In genomic region chr16:19430345-19430744, GRCh38 we compare ENCODE assay signal across 21 cellular contexts. TPM values are rescaled to one million over a fixed set of nuclear protein-coding genes. Genes with fewer than 3 reads are reported as not detected.
A peak's percentile ranks its signal among the peaks of the same experiment; 100 is the strongest.
DNase-seq lines count a peak whose midpoint lies in the region; ATAC-seq and TF ChIP-seq lines count a peak whose summit lies in the region.
"Had no signal": no experiment of that assay in that cellular context is flagged by ENCODE, and none has a peak within 500 bp of the region (broad histone marks: within the 10 kb centered on the region; RNA-seq: fewer than 3 reads in every experiment).

No MANE protein-coding gene starts in this region.

- H3K9me3 ChIP-seq in colonic mucosa (no peaks in the 10 kb centered on the region), muscle layer of duodenum (ENCODE audit: control insufficient read depth in 1 of 2, low read length in 2 of 2) (no peaks in the 10 kb centered on the region), upper lobe of left lung (no peaks in the 10 kb centered on the region)

- peak overlapping the region; percentile 58 for H3K4me3 Mint-ChIP-seq in Calu3 (ENCODE audit: low read depth, unreplicated experiment)
- H3K4me3 Mint-ChIP-seq: CD4-positive, alpha-beta T cell had no signal

- BruUV-seq in Calu3 (replicated peaks; lab: Mats Ljungman, UMichigan), result no TSS peak

- no peaks in the 10 kb centered on the region for H3K36me3 ChIP-seq in colonic mucosa
- no peaks in the 10 kb centered on the region for H3K36me3 ChIP-seq in muscle layer of duodenum (ENCODE audit: control insufficient read depth in 1 of 2, insufficient read depth in 2 of 2, low read length in 2 of 2)
- H3K36me3 ChIP-seq in upper lobe of left lung, result no peaks in the 10 kb centered on the region

- H3K27ac Mint-ChIP-seq in Calu3 (ENCODE audit: unreplicated experiment), result peak overlapping the region; percentile 100
- H3K27ac Mint-ChIP-seq: CD4-positive, alpha-beta T cell had no signal

- TF ChIP-seq EP300 in upper lobe of left lung (IDR thresholded peaks at IDR 0.05), result no peak

- H3K4me1 ChIP-seq in colonic mucosa (no peaks in the 10 kb centered on the region), muscle layer of duodenum (ENCODE audit: control insufficient read depth in 1 of 2, insufficient read depth in 2 of 2, low read length in 2 of 2) (no peaks in the 10 kb centered on the region), upper lobe of left lung (peaks cover 6 to 37% (median 16%) of the 10 kb centered on the region in 4 donors)

- H3K27me3 Mint-ChIP-seq in Calu3 (ENCODE audit: unreplicated experiment), result no peaks in the 10 kb centered on the region

- H3K9ac ChIP-seq in colonic mucosa (ENCODE audit: low read depth in 2 of 2, low read length in 2 of 2), result no peak overlapping the region

- TF ChIP-seq CTCF in Calu3 (IDR thresholded peaks at IDR 0.05; ENCODE audit: unreplicated experiment) (no peak), colonic mucosa (IDR thresholded peaks at IDR 0.05) (no peak), upper lobe of left lung (IDR thresholded peaks at IDR 0.05) (no peak)

- peaks cover 82% of the 10 kb centered on the region for H3K36me3 Mint-ChIP-seq in Calu3 (ENCODE audit: insufficient read depth, unreplicated experiment)

- intact Hi-C loops in Calu3 (cut with micrococcal nuclease; ENCODE audit: unreplicated experiment), result loop anchor here (5.0 kb wide), 1 partner anchor 323 kb away; no protein-coding TSS in a partner anchor
- intact Hi-C loops in colonic mucosa (cut with DNase I), result no loop called here

- 70 to 74% methylated on average over 3 of the region's 3 CpGs for WGBS in upper lobe of left lung, 2 donors

- H3K9me3 Mint-ChIP-seq in Calu3 (ENCODE audit: low read depth, unreplicated experiment), result no peaks in the 10 kb centered on the region
- H3K9me3 Mint-ChIP-seq: CD4-positive, alpha-beta T cell had no signal

- no peak for ATAC-seq in upper lobe of left lung (ENCODE audit: low FRiP score in 2 of 2)
- ATAC-seq in HG03135 (IDR thresholded peaks at IDR 0.05; ENCODE audit: unreplicated experiment), result no peak
- ATAC-seq in GM21786 (IDR thresholded peaks at IDR 0.05; ENCODE audit: unreplicated experiment), result no peak
- ATAC-seq: PC-3 had no signal

- H3K4me1 Mint-ChIP-seq in Calu3 (ENCODE audit: low read depth, unreplicated experiment), result peaks cover 73% of the 10 kb centered on the region

- DNase-seq in Calu3 (no peak), colonic mucosa (no peak), upper lobe of left lung (peak in 1 of 2 donors; percentile 52), NCI-H1105 (lab: John Stamatoyannopoulos, UW) (no peak)
- DNase-seq: CD4-positive, alpha-beta T cell; COR-L47; DMS 273 treated with DMSO at 0.1 percent for 48 hours; DMS79 treated with DMSO at 0.1 percent for 48 hours; H7; Kasumi-1; NCI-H1417 treated with DMSO at 0.1 percent for 48 hours; NCI-H187; NCI-H2107; NCI-H446 treated with DMSO at 0.1 percent for 48 hours; NCI-H526 treated with DMSO at 0.1 percent for 48 hours; PC-3; SIG-M5 had no signal

- CTCF ChIA-PET in Calu3 (lab: Charles Lee), result interaction anchor here (0.7 to 2.7 kb wide), 4 partner anchors 10 to 1205 kb away, joined by 6 to 13 read pairs (median 8); no protein-coding TSS in a partner anchor

- no peak overlapping the region for H3K4me3 ChIP-seq in colonic mucosa
- H3K4me3 ChIP-seq in muscle layer of duodenum (ENCODE audit: low read depth in 1 of 2, low read length in 2 of 2), result no peak overlapping the region
- no peak overlapping the region for H3K4me3 ChIP-seq in upper lobe of left lung

- no peak for TF ChIP-seq POLR2A in upper lobe of left lung (IDR thresholded peaks at IDR 0.05)

- H3K27me3 ChIP-seq in colonic mucosa (no peaks in the 10 kb centered on the region), muscle layer of duodenum (ENCODE audit: low read depth, low read length) (no peaks in the 10 kb centered on the region), upper lobe of left lung (no peaks in the 10 kb centered on the region)

- H3K27ac ChIP-seq in colonic mucosa, result peak overlapping the region; percentile 86
- H3K27ac ChIP-seq in muscle layer of duodenum (ENCODE audit: low read length), result peak overlapping the region; percentile 36
- peak overlapping the region; percentile 48 to 80 (median 74) for H3K27ac ChIP-seq in upper lobe of left lung
- H3K27ac ChIP-seq: RWPE1 had no signal

RNA-seq across cellular contexts. Expression of gene TMC5, which starts 12.7 kb away (rescaled TPM):
- total RNA-seq in Calu3 (2022), result 117 and 149 TPM in 2 replicates
- 100 to 1,000 TPM in 1 of 2 donors, 10 to 100 TPM in 1; 54.5 to 113 TPM for total RNA-seq in colonic mucosa
- total RNA-seq in upper lobe of left lung, result 10 to 100 TPM; 37.1 to 99.5 (median 62.4) TPM
- total RNA-seq: CD4-positive, alpha-beta T cell had no signal

Comparison
In these comparisons a context has a peak if more than half of its experiments do, and no peak if none do; other contexts are left out.
1. H3K27ac ChIP-seq: peak in every context shown above with its lines; median percentile 86 in colonic mucosa; 74 in upper lobe of left lung; 36 in muscle layer of duodenum.